ENCODE assay signal across 2 cellular contexts in genomic region chr6:158460602-158461092, GRCh38.
TF ChIP-seq lines count a peak whose summit lies in the region.

No MANE protein-coding gene starts in this region.

TF ChIP-seq in IMR-90, 13 proteins besides CTCF, POLR2A, EP300 and RAD21:
- 0 out of 2 replicates have a peak, but pooled peaks have one; percentile 2 for TF ChIP-seq SMC3 (IDR thresholded peaks at IDR 0.05; ENCODE audit: low read depth, low read length)
- TF ChIP-seq BHLHE40 (IDR thresholded peaks at IDR 0.05; ENCODE audit: low read depth, low read length), result no peak; the same call in 1 of the 2 replicates
- TF ChIP-seq CHD1 (IDR thresholded peaks at IDR 0.05; ENCODE audit: low read depth, low read length), result no peak
- TF ChIP-seq FOS (IDR thresholded peaks at IDR 0.05; ENCODE audit: low read depth, low read length), result 0 out of 2 replicates have a peak, but pooled peaks have one; percentile 21
- TF ChIP-seq RCOR1 (IDR thresholded peaks at IDR 0.05; ENCODE audit: insufficient replicate concordance, low read length), result no peak
- no peak for TF ChIP-seq MAZ (IDR thresholded peaks at IDR 0.05; ENCODE audit: borderline replicate concordance, low read depth, low read length)
- peak; percentile 75 for TF ChIP-seq MAFK (IDR thresholded peaks at IDR 0.05; ENCODE audit: low read depth, low read length)
- no peak for TF ChIP-seq MXI1 (IDR thresholded peaks at IDR 0.05; ENCODE audit: borderline replicate concordance, low read depth, low read length)

TF ChIP-seq in K562, 482 proteins besides CTCF, POLR2A, EP300 and RAD21:
- TF ChIP-seq, protein P1, sequence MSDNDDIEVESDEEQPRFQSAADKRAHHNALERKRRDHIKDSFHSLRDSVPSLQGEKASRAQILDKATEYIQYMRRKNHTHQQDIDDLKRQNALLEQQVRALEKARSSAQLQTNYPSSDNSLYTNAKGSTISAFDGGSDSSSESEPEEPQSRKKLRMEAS (CRISPR knock-in tag; IDR thresholded peaks at IDR 0.05), result no peak
- TF ChIP-seq, protein P2, sequence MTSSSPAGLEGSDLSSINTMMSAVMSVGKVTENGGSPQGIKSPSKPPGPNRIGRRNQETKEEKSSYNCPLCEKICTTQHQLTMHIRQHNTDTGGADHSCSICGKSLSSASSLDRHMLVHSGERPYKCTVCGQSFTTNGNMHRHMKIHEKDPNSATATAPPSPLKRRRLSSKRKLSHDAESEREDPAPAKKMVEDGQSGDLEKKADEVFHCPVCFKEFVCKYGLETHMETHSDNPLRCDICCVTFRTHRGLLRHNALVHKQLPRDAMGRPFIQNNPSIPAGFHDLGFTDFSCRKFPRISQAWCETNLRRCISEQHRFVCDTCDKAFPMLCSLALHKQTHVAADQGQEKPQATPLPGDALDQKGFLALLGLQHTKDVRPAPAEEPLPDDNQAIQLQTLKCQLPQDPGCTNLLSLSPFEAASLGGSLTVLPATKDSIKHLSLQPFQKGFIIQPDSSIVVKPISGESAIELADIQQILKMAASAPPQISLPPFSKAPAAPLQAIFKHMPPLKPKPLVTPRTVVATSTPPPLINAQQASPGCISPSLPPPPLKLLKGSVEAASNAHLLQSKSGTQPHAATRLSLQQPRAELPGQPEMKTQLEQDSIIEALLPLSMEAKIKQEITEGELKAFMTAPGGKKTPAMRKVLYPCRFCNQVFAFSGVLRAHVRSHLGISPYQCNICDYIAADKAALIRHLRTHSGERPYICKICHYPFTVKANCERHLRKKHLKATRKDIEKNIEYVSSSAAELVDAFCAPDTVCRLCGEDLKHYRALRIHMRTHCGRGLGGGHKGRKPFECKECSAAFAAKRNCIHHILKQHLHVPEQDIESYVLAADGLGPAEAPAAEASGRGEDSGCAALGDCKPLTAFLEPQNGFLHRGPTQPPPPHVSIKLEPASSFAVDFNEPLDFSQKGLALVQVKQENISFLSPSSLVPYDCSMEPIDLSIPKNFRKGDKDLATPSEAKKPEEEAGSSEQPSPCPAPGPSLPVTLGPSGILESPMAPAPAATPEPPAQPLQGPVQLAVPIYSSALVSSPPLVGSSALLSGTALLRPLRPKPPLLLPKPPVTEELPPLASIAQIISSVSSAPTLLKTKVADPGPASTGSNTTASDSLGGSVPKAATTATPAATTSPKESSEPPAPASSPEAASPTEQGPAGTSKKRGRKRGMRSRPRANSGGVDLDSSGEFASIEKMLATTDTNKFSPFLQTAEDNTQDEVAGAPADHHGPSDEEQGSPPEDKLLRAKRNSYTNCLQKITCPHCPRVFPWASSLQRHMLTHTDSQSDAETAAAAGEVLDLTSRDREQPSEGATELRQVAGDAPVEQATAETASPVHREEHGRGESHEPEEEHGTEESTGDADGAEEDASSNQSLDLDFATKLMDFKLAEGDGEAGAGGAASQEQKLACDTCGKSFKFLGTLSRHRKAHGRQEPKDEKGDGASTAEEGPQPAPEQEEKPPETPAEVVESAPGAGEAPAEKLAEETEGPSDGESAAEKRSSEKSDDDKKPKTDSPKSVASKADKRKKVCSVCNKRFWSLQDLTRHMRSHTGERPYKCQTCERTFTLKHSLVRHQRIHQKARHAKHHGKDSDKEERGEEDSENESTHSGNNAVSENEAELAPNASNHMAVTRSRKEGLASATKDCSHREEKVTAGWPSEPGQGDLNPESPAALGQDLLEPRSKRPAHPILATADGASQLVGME (CRISPR knock-in tag; IDR thresholded peaks at IDR 0.05), result no peak
- TF ChIP-seq, protein P3, sequence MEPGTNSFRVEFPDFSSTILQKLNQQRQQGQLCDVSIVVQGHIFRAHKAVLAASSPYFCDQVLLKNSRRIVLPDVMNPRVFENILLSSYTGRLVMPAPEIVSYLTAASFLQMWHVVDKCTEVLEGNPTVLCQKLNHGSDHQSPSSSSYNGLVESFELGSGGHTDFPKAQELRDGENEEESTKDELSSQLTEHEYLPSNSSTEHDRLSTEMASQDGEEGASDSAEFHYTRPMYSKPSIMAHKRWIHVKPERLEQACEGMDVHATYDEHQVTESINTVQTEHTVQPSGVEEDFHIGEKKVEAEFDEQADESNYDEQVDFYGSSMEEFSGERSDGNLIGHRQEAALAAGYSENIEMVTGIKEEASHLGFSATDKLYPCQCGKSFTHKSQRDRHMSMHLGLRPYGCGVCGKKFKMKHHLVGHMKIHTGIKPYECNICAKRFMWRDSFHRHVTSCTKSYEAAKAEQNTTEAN (CRISPR knock-in tag; IDR thresholded peaks at IDR 0.05), result no peak
- TF ChIP-seq, protein P4, sequence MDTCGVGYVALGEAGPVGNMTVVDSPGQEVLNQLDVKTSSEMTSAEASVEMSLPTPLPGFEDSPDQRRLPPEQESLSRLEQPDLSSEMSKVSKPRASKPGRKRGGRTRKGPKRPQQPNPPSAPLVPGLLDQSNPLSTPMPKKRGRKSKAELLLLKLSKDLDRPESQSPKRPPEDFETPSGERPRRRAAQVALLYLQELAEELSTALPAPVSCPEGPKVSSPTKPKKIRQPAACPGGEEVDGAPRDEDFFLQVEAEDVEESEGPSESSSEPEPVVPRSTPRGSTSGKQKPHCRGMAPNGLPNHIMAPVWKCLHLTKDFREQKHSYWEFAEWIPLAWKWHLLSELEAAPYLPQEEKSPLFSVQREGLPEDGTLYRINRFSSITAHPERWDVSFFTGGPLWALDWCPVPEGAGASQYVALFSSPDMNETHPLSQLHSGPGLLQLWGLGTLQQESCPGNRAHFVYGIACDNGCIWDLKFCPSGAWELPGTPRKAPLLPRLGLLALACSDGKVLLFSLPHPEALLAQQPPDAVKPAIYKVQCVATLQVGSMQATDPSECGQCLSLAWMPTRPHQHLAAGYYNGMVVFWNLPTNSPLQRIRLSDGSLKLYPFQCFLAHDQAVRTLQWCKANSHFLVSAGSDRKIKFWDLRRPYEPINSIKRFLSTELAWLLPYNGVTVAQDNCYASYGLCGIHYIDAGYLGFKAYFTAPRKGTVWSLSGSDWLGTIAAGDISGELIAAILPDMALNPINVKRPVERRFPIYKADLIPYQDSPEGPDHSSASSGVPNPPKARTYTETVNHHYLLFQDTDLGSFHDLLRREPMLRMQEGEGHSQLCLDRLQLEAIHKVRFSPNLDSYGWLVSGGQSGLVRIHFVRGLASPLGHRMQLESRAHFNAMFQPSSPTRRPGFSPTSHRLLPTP (IDR thresholded peaks at IDR 0.05; ENCODE audit: borderline replicate concordance, extremely low read depth, insufficient read length), result no peak
- no peak for TF ChIP-seq MTF1 (CRISPR knock-in tag; IDR thresholded peaks at IDR 0.05; ENCODE audit: borderline replicate concordance)
- no peak for TF ChIP-seq RUNX1 (IDR thresholded peaks at IDR 0.05; ENCODE audit: low read depth)
- TF ChIP-seq MEF2D (tag; conservative IDR thresholded peaks at IDR 0.05; ENCODE audit: low read depth), result no peak
- TF ChIP-seq CREM (IDR thresholded peaks at IDR 0.05; ENCODE audit: low read depth), result no peak
- peak; percentile 43; the same call in 1 of the 2 replicates for TF ChIP-seq TFE3 (CRISPR knock-in tag; IDR thresholded peaks at IDR 0.05)
